Comparison of ENCODE assay signal across 1 cellular context in the genomic region with DNA sequence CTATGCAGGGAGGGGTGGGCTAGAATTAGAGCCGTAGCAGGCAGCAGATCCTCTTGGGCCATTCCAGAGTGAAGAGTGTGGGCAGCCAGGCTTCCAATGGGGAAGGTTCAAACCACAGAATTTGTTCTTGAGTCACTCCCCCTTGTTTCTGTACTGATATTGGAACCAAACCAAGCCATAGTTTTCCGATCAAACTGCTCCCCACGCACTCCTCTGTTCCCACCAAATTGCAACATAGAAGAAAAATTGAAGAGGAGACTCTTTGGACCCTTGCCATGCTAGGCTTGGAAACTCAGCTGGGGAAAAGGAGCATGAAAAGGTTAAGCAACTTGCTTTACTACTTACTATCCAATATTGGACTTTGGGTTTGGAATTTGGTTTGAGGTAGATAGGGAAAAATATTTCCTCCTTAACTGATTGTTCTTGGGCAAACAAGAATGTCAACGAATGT.
TF ChIP-seq lines count a peak whose summit lies in the region.

No MANE protein-coding gene starts in this region.

TF ChIP-seq in SK-N-SH treated with all-trans-retinoic acid at 6 μM for 48 hours, 23 proteins besides CTCF, POLR2A, EP300 and RAD21 (continued from another document):
- TF ChIP-seq, protein P1, sequence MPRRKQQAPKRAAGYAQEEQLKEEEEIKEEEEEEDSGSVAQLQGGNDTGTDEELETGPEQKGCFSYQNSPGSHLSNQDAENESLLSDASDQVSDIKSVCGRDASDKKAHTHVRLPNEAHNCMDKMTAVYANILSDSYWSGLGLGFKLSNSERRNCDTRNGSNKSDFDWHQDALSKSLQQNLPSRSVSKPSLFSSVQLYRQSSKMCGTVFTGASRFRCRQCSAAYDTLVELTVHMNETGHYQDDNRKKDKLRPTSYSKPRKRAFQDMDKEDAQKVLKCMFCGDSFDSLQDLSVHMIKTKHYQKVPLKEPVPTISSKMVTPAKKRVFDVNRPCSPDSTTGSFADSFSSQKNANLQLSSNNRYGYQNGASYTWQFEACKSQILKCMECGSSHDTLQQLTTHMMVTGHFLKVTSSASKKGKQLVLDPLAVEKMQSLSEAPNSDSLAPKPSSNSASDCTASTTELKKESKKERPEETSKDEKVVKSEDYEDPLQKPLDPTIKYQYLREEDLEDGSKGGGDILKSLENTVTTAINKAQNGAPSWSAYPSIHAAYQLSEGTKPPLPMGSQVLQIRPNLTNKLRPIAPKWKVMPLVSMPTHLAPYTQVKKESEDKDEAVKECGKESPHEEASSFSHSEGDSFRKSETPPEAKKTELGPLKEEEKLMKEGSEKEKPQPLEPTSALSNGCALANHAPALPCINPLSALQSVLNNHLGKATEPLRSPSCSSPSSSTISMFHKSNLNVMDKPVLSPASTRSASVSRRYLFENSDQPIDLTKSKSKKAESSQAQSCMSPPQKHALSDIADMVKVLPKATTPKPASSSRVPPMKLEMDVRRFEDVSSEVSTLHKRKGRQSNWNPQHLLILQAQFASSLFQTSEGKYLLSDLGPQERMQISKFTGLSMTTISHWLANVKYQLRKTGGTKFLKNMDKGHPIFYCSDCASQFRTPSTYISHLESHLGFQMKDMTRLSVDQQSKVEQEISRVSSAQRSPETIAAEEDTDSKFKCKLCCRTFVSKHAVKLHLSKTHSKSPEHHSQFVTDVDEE (CRISPR knock-in tag; IDR thresholded peaks at IDR 0.05) = no peak
- TF ChIP-seq OSR1 (CRISPR knock-in tag; IDR thresholded peaks at IDR 0.05) (no peak), ZNF70 (CRISPR knock-in tag; IDR thresholded peaks at IDR 0.05) (no peak), TCF4 (CRISPR knock-in tag; IDR thresholded peaks at IDR 0.05; ENCODE audit: borderline replicate concordance) (no peak), ARNTL (CRISPR knock-in tag; IDR thresholded peaks at IDR 0.05; ENCODE audit: borderline replicate concordance, low read depth) (no peak), CSDC2 (CRISPR knock-in tag; IDR thresholded peaks at IDR 0.05) (no peak), ZNF8 (CRISPR knock-in tag; IDR thresholded peaks at IDR 0.05) (no peak), PPARA (CRISPR knock-in tag; IDR thresholded peaks at IDR 0.05; ENCODE audit: borderline replicate concordance) (no peak), RARB (CRISPR knock-in tag; IDR thresholded peaks at IDR 0.05) (no peak), ISL1 (CRISPR knock-in tag; IDR thresholded peaks at IDR 0.05) (no peak), SNAI2 (CRISPR knock-in tag; IDR thresholded peaks at IDR 0.05) (no peak), ZFP3 (CRISPR knock-in tag; IDR thresholded peaks at IDR 0.05) (no peak)
- TF ChIP-seq, protein P2, sequence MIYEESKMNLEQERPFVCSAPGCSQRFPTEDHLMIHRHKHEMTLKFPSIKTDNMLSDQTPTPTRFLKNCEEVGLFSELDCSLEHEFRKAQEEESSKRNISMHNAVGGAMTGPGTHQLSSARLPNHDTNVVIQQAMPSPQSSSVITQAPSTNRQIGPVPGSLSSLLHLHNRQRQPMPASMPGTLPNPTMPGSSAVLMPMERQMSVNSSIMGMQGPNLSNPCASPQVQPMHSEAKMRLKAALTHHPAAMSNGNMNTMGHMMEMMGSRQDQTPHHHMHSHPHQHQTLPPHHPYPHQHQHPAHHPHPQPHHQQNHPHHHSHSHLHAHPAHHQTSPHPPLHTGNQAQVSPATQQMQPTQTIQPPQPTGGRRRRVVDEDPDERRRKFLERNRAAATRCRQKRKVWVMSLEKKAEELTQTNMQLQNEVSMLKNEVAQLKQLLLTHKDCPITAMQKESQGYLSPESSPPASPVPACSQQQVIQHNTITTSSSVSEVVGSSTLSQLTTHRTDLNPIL (CRISPR knock-in tag; IDR thresholded peaks at IDR 0.05; ENCODE audit: low read depth) = no peak
- TF ChIP-seq, protein P3, sequence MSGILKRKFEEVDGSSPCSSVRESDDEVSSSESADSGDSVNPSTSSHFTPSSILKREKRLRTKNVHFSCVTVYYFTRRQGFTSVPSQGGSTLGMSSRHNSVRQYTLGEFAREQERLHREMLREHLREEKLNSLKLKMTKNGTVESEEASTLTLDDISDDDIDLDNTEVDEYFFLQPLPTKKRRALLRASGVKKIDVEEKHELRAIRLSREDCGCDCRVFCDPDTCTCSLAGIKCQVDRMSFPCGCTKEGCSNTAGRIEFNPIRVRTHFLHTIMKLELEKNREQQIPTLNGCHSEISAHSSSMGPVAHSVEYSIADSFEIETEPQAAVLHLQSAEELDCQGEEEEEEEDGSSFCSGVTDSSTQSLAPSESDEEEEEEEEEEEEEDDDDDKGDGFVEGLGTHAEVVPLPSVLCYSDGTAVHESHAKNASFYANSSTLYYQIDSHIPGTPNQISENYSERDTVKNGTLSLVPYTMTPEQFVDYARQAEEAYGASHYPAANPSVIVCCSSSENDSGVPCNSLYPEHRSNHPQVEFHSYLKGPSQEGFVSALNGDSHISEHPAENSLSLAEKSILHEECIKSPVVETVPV (CRISPR knock-in tag; IDR thresholded peaks at IDR 0.05) = no peak
- TF ChIP-seq, protein P4, sequence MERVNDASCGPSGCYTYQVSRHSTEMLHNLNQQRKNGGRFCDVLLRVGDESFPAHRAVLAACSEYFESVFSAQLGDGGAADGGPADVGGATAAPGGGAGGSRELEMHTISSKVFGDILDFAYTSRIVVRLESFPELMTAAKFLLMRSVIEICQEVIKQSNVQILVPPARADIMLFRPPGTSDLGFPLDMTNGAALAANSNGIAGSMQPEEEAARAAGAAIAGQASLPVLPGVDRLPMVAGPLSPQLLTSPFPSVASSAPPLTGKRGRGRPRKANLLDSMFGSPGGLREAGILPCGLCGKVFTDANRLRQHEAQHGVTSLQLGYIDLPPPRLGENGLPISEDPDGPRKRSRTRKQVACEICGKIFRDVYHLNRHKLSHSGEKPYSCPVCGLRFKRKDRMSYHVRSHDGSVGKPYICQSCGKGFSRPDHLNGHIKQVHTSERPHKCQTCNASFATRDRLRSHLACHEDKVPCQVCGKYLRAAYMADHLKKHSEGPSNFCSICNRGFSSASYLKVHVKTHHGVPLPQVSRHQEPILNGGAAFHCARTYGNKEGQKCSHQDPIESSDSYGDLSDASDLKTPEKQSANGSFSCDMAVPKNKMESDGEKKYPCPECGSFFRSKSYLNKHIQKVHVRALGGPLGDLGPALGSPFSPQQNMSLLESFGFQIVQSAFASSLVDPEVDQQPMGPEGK (CRISPR knock-in tag; IDR thresholded peaks at IDR 0.05; ENCODE audit: borderline replicate concordance) = no peak
TF ChIP-seq in SK-N-SH treated with all-trans-retinoic acid at 6 μM for 48 hours: peak in this region for 0.
